Comparison of ENCODE assay signal across 29 cellular contexts in genomic region chr10:33955676-33956075, GRCh38.
"Had no signal": no experiment of that assay in that cellular context is flagged by ENCODE, and none has a peak within 500 bp of the region (broad histone marks: within the 10 kb centered on the region; RNA-seq: fewer than 3 reads in every experiment).

No MANE protein-coding gene starts in this region.

- H3K9me3 ChIP-seq: neutrophil, ovary, prostate gland, testis, transverse colon had no signal

- H3K36me3 Mint-ChIP-seq: activated naive CD4-positive, alpha-beta T cell treated with anti-CD3 and anti-CD28 coated beads, Interleukin-2, amount 50 U/mL, for 72 hours had no signal

- H3K27me3 ChIP-seq: brain microvascular endothelial cell, neutrophil, ovary, testis, transverse colon had no signal

- H3K4me3 Mint-ChIP-seq: activated B cell treated with CpG ODN at 0.5 μM for 24 hours; activated CD8-positive, alpha-beta T cell treated with anti-CD3 and anti-CD28 coated beads for 36 hours; mesothelial cell of epicardium; naive B cell; nephron progenitor cell; T-helper 2 cell treated with Interferon-gamma antibody and Interleukin-4, amounts not matched to agents 5 μg/mL and 100 μg/mL, for 36 hours had no signal

- H3K27ac Mint-ChIP-seq: activated B cell treated with CpG ODN at 0.5 μM for 24 hours; activated CD8-positive, alpha-beta T cell treated with anti-CD3 and anti-CD28 coated beads for 36 hours; activated naive CD4-positive, alpha-beta T cell treated with anti-CD3 and anti-CD28 coated beads, Interleukin-2, amount 50 U/mL, for 72 hours; activated T-helper 2 cell treated with anti-CD3 and anti-CD28 coated beads, Interferon-gamma antibody, Interleukin-2, Interleukin-4, amounts not matched to agents 10 μg/mL and 5 μg/mL and 100 μg/mL, durations not matched to agents 14 hours and 24 hours and 36 hours; mesothelial cell of epicardium; naive B cell; nephron progenitor cell; T-helper 2 cell treated with Interferon-gamma antibody and Interleukin-4, amounts not matched to agents 5 μg/mL and 100 μg/mL, for 36 hours had no signal

- H3K4me1 ChIP-seq: prostate gland, testis, transverse colon had no signal

- ATAC-seq: activated CD8-positive, alpha-beta T cell treated with anti-CD3 and anti-CD28 coated beads for 36 hours; activated naive CD4-positive, alpha-beta T cell treated with anti-CD3 and anti-CD28 coated beads, Interleukin-2, amount 50 U/mL, for 72 hours; left ventricle myocardium superior; sciatic nerve; stimulated activated naive CD8-positive, alpha-beta T cell treated with anti-CD3 and anti-CD28 coated beads, Interleukin-15, Interleukin-2, amounts not matched to agents 100 U/mL and 50 U/mL, for 24 hours had no signal

- H3K4me1 Mint-ChIP-seq: activated B cell treated with CpG ODN at 0.5 μM for 24 hours, mesothelial cell of epicardium, naive B cell, nephron progenitor cell had no signal

- H3K27ac ChIP-seq: brain microvascular endothelial cell, neutrophil, ovary, prostate gland, skin epidermis, testis, transverse colon had no signal

- H3K9me3 Mint-ChIP-seq: activated CD8-positive, alpha-beta T cell treated with anti-CD3 and anti-CD28 coated beads for 36 hours; activated T-helper 2 cell treated with anti-CD3 and anti-CD28 coated beads, Interferon-gamma antibody, Interleukin-2, Interleukin-4, amounts not matched to agents 10 μg/mL and 5 μg/mL and 100 μg/mL, durations not matched to agents 14 hours and 24 hours and 36 hours; T-helper 2 cell treated with Interferon-gamma antibody and Interleukin-4, amounts not matched to agents 5 μg/mL and 100 μg/mL, for 36 hours had no signal

- H3K4me3 ChIP-seq: ovary, prostate gland, skin epidermis, testis, transverse colon had no signal

- DNase-seq: activated B cell treated with CpG ODN at 0.5 μM for 24 hours; activated CD4-positive, alpha-beta T cell treated with anti-CD3 and anti-CD28 coated beads, Interleukin-2, amount 50 U/mL, for 1 hour; activated CD8-positive, alpha-beta T cell treated with anti-CD3 and anti-CD28 coated beads for 36 hours; activated naive CD4-positive, alpha-beta T cell; activated T-cell treated with anti-CD3 and anti-CD28 coated beads, Interleukin-2, amount 50 U/mL, for 48 hours; brain microvascular endothelial cell; central memory CD4-positive, alpha-beta T cell; foreskin fibroblast; head of caudate nucleus; hypothalamus; left ventricle myocardium superior; naive B cell; nephron progenitor cell; ovary; retina; stimulated activated CD4-positive, alpha-beta T cell treated with anti-CD3 and anti-CD28 coated beads, Interleukin-12 subunit alpha, Interleukin-12 subunit beta, amount 100 ng/mL, for 4 hours; stimulated activated CD4-positive, alpha-beta T cell treated with anti-CD3 and anti-CD28 coated beads, Interleukin-4, amount 100 ng/mL, for 1 hour; stimulated activated naive CD8-positive, alpha-beta T cell treated with anti-CD3 and anti-CD28 coated beads, Interleukin-15, Interleukin-2, amounts not matched to agents 100 U/mL and 50 U/mL, for 24 hours; T-helper 1 cell; testis; transverse colon had no signal

- H3K36me3 ChIP-seq: brain microvascular endothelial cell, neutrophil, ovary, prostate gland, transverse colon had no signal

- H3K27me3 Mint-ChIP-seq: activated B cell treated with CpG ODN at 0.5 μM for 24 hours; activated CD8-positive, alpha-beta T cell treated with anti-CD3 and anti-CD28 coated beads for 36 hours; naive B cell had no signal
